ENCODE assay signal across 1 cellular context in the genomic region with DNA sequence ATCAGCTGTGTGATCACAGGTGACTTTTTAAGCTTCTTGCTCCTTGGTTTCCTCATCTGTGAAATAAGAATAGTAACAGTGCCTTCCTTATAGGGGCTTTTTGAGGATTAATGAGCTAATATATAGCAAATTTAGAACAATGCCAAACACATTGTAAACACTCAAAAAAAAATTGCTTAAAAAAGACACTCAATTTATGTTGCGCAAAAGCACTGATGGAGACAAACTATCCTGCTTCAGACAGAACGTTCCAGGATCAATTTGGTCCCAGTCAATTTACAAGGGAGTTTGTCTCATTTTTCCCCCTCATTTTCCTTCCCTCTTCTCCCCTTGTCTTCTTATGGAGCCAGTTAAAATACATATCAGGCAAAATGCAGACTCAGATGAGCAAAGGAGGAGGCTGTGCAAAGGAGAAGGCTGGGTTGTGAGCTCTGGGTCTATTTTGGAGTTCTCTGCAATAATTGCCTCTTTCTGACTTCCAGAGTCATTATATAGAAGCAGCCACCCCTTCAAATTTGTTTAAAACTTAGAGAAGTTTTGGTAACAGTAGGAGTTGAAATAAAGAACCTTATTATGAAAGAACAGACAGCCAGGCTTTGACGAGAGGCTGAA.
TF ChIP-seq lines count a peak whose summit lies in the region.

No MANE protein-coding gene starts in this region.

TF ChIP-seq in IMR-90, 13 proteins besides CTCF, POLR2A, EP300 and RAD21:
- no peak for TF ChIP-seq CHD1 (IDR thresholded peaks at IDR 0.05; ENCODE audit: low read depth, low read length)
- peak; percentile 66 for TF ChIP-seq CEBPB (IDR thresholded peaks at IDR 0.05; ENCODE audit: low read depth, low read length)
